3 cellular contexts compared by ENCODE assay signal in genomic region chr4:128587382-128587781, GRCh38.
TF ChIP-seq lines count a peak whose summit lies in the region.

No MANE protein-coding gene starts in this region.

TF ChIP-seq in A549, 52 proteins besides CTCF, POLR2A, EP300 and RAD21:
- TF ChIP-seq, protein P1, sequence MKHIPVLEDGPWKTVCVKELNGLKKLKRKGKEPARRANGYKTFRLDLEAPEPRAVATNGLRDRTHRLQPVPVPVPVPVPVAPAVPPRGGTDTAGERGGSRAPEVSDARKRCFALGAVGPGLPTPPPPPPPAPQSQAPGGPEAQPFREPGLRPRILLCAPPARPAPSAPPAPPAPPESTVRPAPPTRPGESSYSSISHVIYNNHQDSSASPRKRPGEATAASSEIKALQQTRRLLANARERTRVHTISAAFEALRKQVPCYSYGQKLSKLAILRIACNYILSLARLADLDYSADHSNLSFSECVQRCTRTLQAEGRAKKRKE (CRISPR knock-in tag; IDR thresholded peaks at IDR 0.05; ENCODE audit: low read depth), result no peak

TF ChIP-seq in GM23338, 12 proteins besides CTCF, POLR2A, EP300 and RAD21:
- TF ChIP-seq ZNF462 (CRISPR knock-in tag; IDR thresholded peaks at IDR 0.05), result no peak
- no peak for TF ChIP-seq STAT1 (IDR thresholded peaks at IDR 0.05; ENCODE audit: unreplicated experiment)
- no peak for TF ChIP-seq JUNB (IDR thresholded peaks at IDR 0.05; ENCODE audit: unreplicated experiment)
- TF ChIP-seq CREB1 (CRISPR knock-in tag; IDR thresholded peaks at IDR 0.05; ENCODE audit: low read depth), result no peak
- no peak for TF ChIP-seq ZNF331 (CRISPR knock-in tag; IDR thresholded peaks at IDR 0.05; ENCODE audit: low read depth)
- TF ChIP-seq POLR2AphosphoS5 (IDR thresholded peaks at IDR 0.05; ENCODE audit: low read depth), result no peak
- TF ChIP-seq ZNF114 (CRISPR knock-in tag; IDR thresholded peaks at IDR 0.05), result no peak
- no peak for TF ChIP-seq EZH2 (IDR thresholded peaks at IDR 0.05; ENCODE audit: low read depth, unreplicated experiment)
- TF ChIP-seq, protein P2, sequence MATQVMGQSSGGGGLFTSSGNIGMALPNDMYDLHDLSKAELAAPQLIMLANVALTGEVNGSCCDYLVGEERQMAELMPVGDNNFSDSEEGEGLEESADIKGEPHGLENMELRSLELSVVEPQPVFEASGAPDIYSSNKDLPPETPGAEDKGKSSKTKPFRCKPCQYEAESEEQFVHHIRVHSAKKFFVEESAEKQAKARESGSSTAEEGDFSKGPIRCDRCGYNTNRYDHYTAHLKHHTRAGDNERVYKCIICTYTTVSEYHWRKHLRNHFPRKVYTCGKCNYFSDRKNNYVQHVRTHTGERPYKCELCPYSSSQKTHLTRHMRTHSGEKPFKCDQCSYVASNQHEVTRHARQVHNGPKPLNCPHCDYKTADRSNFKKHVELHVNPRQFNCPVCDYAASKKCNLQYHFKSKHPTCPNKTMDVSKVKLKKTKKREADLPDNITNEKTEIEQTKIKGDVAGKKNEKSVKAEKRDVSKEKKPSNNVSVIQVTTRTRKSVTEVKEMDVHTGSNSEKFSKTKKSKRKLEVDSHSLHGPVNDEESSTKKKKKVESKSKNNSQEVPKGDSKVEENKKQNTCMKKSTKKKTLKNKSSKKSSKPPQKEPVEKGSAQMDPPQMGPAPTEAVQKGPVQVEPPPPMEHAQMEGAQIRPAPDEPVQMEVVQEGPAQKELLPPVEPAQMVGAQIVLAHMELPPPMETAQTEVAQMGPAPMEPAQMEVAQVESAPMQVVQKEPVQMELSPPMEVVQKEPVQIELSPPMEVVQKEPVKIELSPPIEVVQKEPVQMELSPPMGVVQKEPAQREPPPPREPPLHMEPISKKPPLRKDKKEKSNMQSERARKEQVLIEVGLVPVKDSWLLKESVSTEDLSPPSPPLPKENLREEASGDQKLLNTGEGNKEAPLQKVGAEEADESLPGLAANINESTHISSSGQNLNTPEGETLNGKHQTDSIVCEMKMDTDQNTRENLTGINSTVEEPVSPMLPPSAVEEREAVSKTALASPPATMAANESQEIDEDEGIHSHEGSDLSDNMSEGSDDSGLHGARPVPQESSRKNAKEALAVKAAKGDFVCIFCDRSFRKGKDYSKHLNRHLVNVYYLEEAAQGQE (IDR thresholded peaks at IDR 0.05; ENCODE audit: unreplicated experiment), result no peak

TF ChIP-seq in K562, 482 proteins besides CTCF, POLR2A, EP300 and RAD21:
- TF ChIP-seq ZNF12 (CRISPR knock-in tag; IDR thresholded peaks at IDR 0.05) (peak; percentile 90), KDM1A (IDR thresholded peaks at IDR 0.05) (no peak)
